ENCODE assay signal across 18 cellular contexts in the genomic region with DNA sequence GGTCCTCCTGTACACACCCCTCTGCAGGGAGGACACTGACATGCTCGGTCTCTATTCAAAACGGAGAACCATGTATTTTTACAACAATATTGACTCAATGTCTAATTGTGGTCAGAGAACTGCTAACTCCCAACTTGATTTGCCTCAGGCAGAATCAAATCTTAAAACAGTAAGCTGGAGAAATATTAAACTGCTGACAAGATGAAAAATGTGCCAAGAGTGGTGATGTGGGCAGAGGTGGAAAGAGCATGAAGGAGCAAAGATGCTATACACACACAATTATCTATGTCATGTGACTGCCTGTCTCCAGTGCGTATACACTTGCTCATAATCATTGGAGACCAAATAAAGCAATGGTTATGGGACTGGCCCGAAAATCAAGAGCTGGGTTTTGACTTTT.
DNase-seq lines count a peak whose midpoint lies in the region; ATAC-seq, FAIRE-seq and TF ChIP-seq lines count a peak whose summit lies in the region.
"Had no signal": no experiment of that assay in that cellular context is flagged by ENCODE, and none has a peak within 500 bp of the region (broad histone marks: within the 10 kb centered on the region; RNA-seq: fewer than 3 reads in every experiment).

No MANE protein-coding gene starts in this region.

- TF ChIP-seq POLR2A in IMR-90 (IDR thresholded peaks at IDR 0.05; ENCODE audit: low read depth, low read length), result no peak

- peaks cover 2% of the 10 kb centered on the region; the same call in 1 of the 2 replicates for H3K9me3 ChIP-seq in IMR-90 (ENCODE audit: control insufficient read depth, insufficient read depth, low read length)

- no peaks in the 10 kb centered on the region for H3K36me3 ChIP-seq in IMR-90 (ENCODE audit: control insufficient read depth, insufficient read depth, low read length)

- H4K5ac ChIP-seq in IMR-90 (ENCODE audit: low read depth, low read length), result no peak overlapping the region

- 0 out of 2 replicates have a peak, but pooled peaks cover 1% of the 10 kb centered on the region for H3K4me1 ChIP-seq in IMR-90 (ENCODE audit: control insufficient read depth, insufficient read depth, low read length)

- TF ChIP-seq CTCF in IMR-90 (conservative IDR thresholded peaks at IDR 0.05; ENCODE audit: low read depth, low read length) (no peak), osteocyte (IDR thresholded peaks at IDR 0.05) (no peak)

- ATAC-seq in IMR-90 (ENCODE audit: low read depth), result no peak

- CTCF ChIA-PET in IMR-90 (lab: Yijun Ruan, JAX), result no interaction called here

- intact Hi-C loops in IMR-90 (cut with micrococcal nuclease), result no loop called here

- H3K36me3 Mint-ChIP-seq in osteocyte (ENCODE audit: unreplicated experiment), result peaks cover 7% of the 10 kb centered on the region

- no peak overlapping the region for H2AK5ac ChIP-seq in IMR-90 (ENCODE audit: low read depth, low read length)

- H3K4me1 Mint-ChIP-seq in osteocyte (ENCODE audit: unreplicated experiment), result peaks cover 29% of the 10 kb centered on the region

- H3K27ac ChIP-seq in IMR-90 (ENCODE audit: insufficient read depth, low read length) (no peak overlapping the region), epithelial cell of prostate (no peak overlapping the region)
- H3K27ac ChIP-seq: C4-2B had no signal

- no peak overlapping the region for H4K8ac ChIP-seq in IMR-90 (ENCODE audit: low read depth in 2 of 2, low read length in 2 of 2)

- no peak overlapping the region for H3K4me2 ChIP-seq in IMR-90 (ENCODE audit: low read depth, low read length)

- no TSS peak for BruUV-seq in IMR-90 (replicated peaks; lab: Mats Ljungman, UMichigan)

- no peak overlapping the region for H2BK15ac ChIP-seq in IMR-90 (ENCODE audit: low read depth, low read length)

- dilution Hi-C loops in IMR-90 (cut with HindIII; ENCODE audit: low sequenced_read_pairs, unreplicated experiment), result no loop called here

- POLR2A ChIA-PET in IMR-90 (lab: Charles Lee; ENCODE audit: unreplicated experiment), result no interaction called here

- H3K9ac ChIP-seq in IMR-90 (ENCODE audit: low read depth, low read length), result no peak overlapping the region

- no peak overlapping the region for H3K4me3 ChIP-seq in IMR-90 (ENCODE audit: insufficient read depth, low read depth, low read length)

- no peak for TF ChIP-seq RAD21 in IMR-90 (IDR thresholded peaks at IDR 0.05; ENCODE audit: low read length)

- no peak overlapping the region for H2BK120ac ChIP-seq in IMR-90 (ENCODE audit: low read depth, low read length)

- H4K91ac ChIP-seq in IMR-90 (ENCODE audit: insufficient read depth, low read depth, low read length), result no peak overlapping the region

- H3K4ac ChIP-seq in IMR-90 (ENCODE audit: low read depth, low read length), result no peak overlapping the region

- FAIRE-seq in RCC 7860 (lab: Jason Lieb, UNC), result peak; percentile 81

- no peaks in the 10 kb centered on the region for H3K79me1 ChIP-seq in IMR-90 (ENCODE audit: low read depth in 1 of 2, low read length in 2 of 2)

- no peak overlapping the region for H2AK9ac ChIP-seq in IMR-90 (replicated peaks; ENCODE audit: low read depth, low read length, poor library complexity)

- no peak overlapping the region for H2BK20ac ChIP-seq in IMR-90 (ENCODE audit: low read depth, low read length)

- no peaks in the 10 kb centered on the region for H4K20me1 ChIP-seq in IMR-90 (ENCODE audit: insufficient read depth, low read length)

- no peak overlapping the region for H3K18ac ChIP-seq in IMR-90 (ENCODE audit: low read depth, low read length)

- no peak overlapping the region for H3K14ac ChIP-seq in IMR-90 (replicated peaks; ENCODE audit: low read depth, low read length)

- H3K56ac ChIP-seq in IMR-90 (ENCODE audit: extremely low read depth, insufficient read depth, low read length), result no peak overlapping the region

- peak overlapping the region; percentile 62 for H3K27ac Mint-ChIP-seq in osteocyte (ENCODE audit: unreplicated experiment)

- no peaks in the 10 kb centered on the region for H3K27me3 ChIP-seq in IMR-90 (ENCODE audit: control insufficient read depth, insufficient read depth, low read length)

- no peak overlapping the region for H2AFZ ChIP-seq in IMR-90 (replicated peaks; ENCODE audit: low read length, poor library complexity)

- no peak overlapping the region for H2BK5ac ChIP-seq in IMR-90 (ENCODE audit: low read depth, low read length, poor library complexity, severe bottlenecking)

- H3K23ac ChIP-seq in IMR-90 (ENCODE audit: low read depth, low read length), result no peak overlapping the region

- no CpG with 5 or more reads among the region's 4 CpGs for WGBS in IMR-90 (ENCODE audit: extremely low coverage in 2 of 2, insufficient read length in 1 of 2), 2 experiments

- in situ Hi-C loops in IMR-90 (cut with MboI; ENCODE audit: low sequenced_read_pairs), result no loop called here

- peaks cover 1% of the 10 kb centered on the region for H3K9me3 Mint-ChIP-seq in osteocyte (ENCODE audit: unreplicated experiment)

- DNase-seq in IMR-90, result no peak
- DNase-seq in RCC 7860 (ENCODE audit: low spot score), result peak; percentile 50
- peak; percentile 29 for DNase-seq in epithelial cell of prostate (ENCODE audit: low read depth, low spot score)
- DNase-seq in osteocyte (ENCODE audit: extremely low spot score, unreplicated experiment), result no peak
- no peak for DNase-seq in NCI-H1694 treated with DMSO at 0.1 percent for 48 hours (lab: John Stamatoyannopoulos, UW)
- no peak for DNase-seq in NCI-H187 (lab: John Stamatoyannopoulos, UW)
- DNase-seq in H4 (ENCODE audit: low spot score), result no peak
- DNase-seq: AML-193, DMS79 treated with DMSO at 0.1 percent for 48 hours, H7, Karpas-422, MM.1S, NCI-H1092, NCI-H1436 treated with DMSO at 0.1 percent for 48 hours, NCI-H2081 treated with DMSO at 0.1 percent for 48 hours, NCI-H748 treated with DMSO at 0.1 percent for 48 hours, SW 1271 had no signal

- no peaks in the 10 kb centered on the region for H3K9me1 ChIP-seq in IMR-90 (ENCODE audit: insufficient read depth, low read length)

- H3K4me3 Mint-ChIP-seq in osteocyte (ENCODE audit: unreplicated experiment), result no peak overlapping the region

- H3K27me3 Mint-ChIP-seq in osteocyte (ENCODE audit: unreplicated experiment), result no peaks in the 10 kb centered on the region

TF ChIP-seq in IMR-90, 13 proteins besides CTCF, POLR2A, EP300 and RAD21:
- peak; percentile 64 for TF ChIP-seq MAFK (IDR thresholded peaks at IDR 0.05; ENCODE audit: low read depth, low read length)
- TF ChIP-seq, protein P1, sequence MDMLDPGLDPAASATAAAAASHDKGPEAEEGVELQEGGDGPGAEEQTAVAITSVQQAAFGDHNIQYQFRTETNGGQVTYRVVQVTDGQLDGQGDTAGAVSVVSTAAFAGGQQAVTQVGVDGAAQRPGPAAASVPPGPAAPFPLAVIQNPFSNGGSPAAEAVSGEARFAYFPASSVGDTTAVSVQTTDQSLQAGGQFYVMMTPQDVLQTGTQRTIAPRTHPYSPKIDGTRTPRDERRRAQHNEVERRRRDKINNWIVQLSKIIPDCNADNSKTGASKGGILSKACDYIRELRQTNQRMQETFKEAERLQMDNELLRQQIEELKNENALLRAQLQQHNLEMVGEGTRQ (IDR thresholded peaks at IDR 0.05; ENCODE audit: low read depth, low read length), result no peak

Comparison
In these comparisons a context has a peak if more than half of its experiments do, and no peak if none do; other contexts are left out.
1. DNase-seq: peak in RCC 7860 (single experiment) and epithelial cell of prostate (single experiment); none in IMR-90 (single experiment), osteocyte (single experiment), NCI-H1694 treated with DMSO at 0.1 percent for 48 hours (single experiment), NCI-H187 (0 of 2) and H4 (single experiment).